In the genomic region with DNA sequence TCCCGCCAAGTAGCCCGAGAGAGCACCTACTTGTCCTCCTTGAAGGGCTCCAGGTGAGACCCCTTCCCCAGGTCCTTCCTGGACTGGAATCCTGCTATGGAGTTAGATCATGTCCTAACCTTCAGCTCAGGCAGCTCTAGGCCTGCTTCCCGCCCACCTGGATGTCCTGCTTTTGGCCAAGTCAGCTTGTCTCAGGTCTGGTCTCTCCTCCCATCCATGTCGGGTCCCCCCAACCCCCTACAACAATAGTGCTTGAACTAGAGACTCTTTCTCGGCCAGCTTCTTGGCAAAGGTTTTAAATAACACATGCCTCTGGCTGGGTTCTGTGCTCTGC, we compare ENCODE assay signal across 10 cellular contexts. TPM values are rescaled to one million over a fixed set of nuclear protein-coding genes. Genes with fewer than 3 reads are reported as not detected.
A peak's percentile ranks its signal among the peaks of the same experiment; 100 is the strongest.
DNase-seq lines count a peak whose midpoint lies in the region; ATAC-seq and TF ChIP-seq lines count a peak whose summit lies in the region.
"Had no signal": no experiment of that assay in that cellular context is flagged by ENCODE, and none has a peak within 500 bp of the region (broad histone marks: within the 10 kb centered on the region; RNA-seq: fewer than 3 reads in every experiment).

No MANE protein-coding gene starts in this region.

- TF ChIP-seq CTCF in HCT116 (IDR thresholded peaks at IDR 0.05 in 2 of 3, conservative IDR thresholded peaks at IDR 0.05 in 1 of 3; ENCODE audit: borderline replicate concordance in 1 of 3, insufficient read depth in 1 of 3, low read depth in 2 of 3, low read length in 2 of 3) (no peak), MM.1S (IDR thresholded peaks at IDR 0.05; ENCODE audit: low read length) (no peak)

- POLR2A ChIA-PET in HCT116 (lab: Charles Lee) = interaction anchor here (0.9 to 7.8 kb wide), 2 partner anchors 13 to 14 kb away, joined by 3 to 32 read pairs; partner anchors contain the start of gene NEMP1

- H3K27me3 ChIP-seq in HCT116 (ENCODE audit: insufficient read depth, low read length) (no peaks in the 10 kb centered on the region), MM.1S (replicated peaks; ENCODE audit: insufficient read depth, low read length) (no peaks in the 10 kb centered on the region)

- H3K4me1 ChIP-seq in HCT116 (ENCODE audit: control insufficient read depth in 1 of 2, insufficient read depth in 2 of 2, low read length in 2 of 2) (peaks cover 48 to 80% of the 10 kb centered on the region in 2 experiments), MM.1S (ENCODE audit: low read length) (no peaks in the 10 kb centered on the region)

- H3K4me3 ChIP-seq in HCT116 (replicated peaks in 1 of 2; ENCODE audit: low read depth in 1 of 2, low read length in 2 of 2) (no peak overlapping the region), MM.1S (ENCODE audit: low read length) (no peak overlapping the region)

- no peak for TF ChIP-seq RAD21 in HCT116 (IDR thresholded peaks at IDR 0.05; ENCODE audit: low read depth)

- CTCF ChIA-PET in HCT116 (lab: Charles Lee) = interaction anchor here (0.9 to 1.7 kb wide), 5 partner anchors 13 to 35 kb away, joined by 3 to 5 read pairs (median 5); partner anchors contain the start of genes NEMP1 and STAT6

- peaks cover 38% of the 10 kb centered on the region for H3K79me2 ChIP-seq in HCT116 (ENCODE audit: insufficient read depth, low read length)
- no peaks in the 10 kb centered on the region for H3K79me2 ChIP-seq in MM.1S (ENCODE audit: low read length)

- peaks cover 10% of the 10 kb centered on the region for H3F3A ChIP-seq in MM.1S (ENCODE audit: insufficient read depth, low read length)

- no peak for ATAC-seq in HCT116
- ATAC-seq in activated T-helper 17 cell treated with anti-CD3 and anti-CD28 coated beads, Interleukin-2, amount 50 U/mL, for 72 hours (replicated peaks) = no peak
- ATAC-seq in stimulated activated effector memory CD8-positive, alpha-beta T cell treated with anti-CD3 and anti-CD28 coated beads, Interleukin-12 subunit alpha, Interleukin-12 subunit beta, amount 100 ng/mL, for 72 hours = no peak

- DNase-seq in HCT116 (ENCODE audit: low read depth, low spot score) = no peak
- peak; percentile 2 for DNase-seq in germinal center (ENCODE audit: low spot score)
- no peak for DNase-seq in stimulated activated effector memory CD8-positive, alpha-beta T cell treated with anti-CD3 and anti-CD28 coated beads, Interleukin-12 subunit alpha, Interleukin-12 subunit beta, amount 100 ng/mL, for 72 hours (ENCODE audit: low spot score in 2 of 2)
- DNase-seq in MM.1S = no peak
- no peak for DNase-seq in NCI-H2029 (lab: John Stamatoyannopoulos, UW)
- no peak for DNase-seq in NCI-H2227 treated with DMSO at 0.1 percent for 48 hours (lab: John Stamatoyannopoulos, UW)
- no peak for DNase-seq in D341Med (ENCODE audit: low spot score)

- H3K4me3 Mint-ChIP-seq in activated T-helper 17 cell treated with anti-CD3 and anti-CD28 coated beads, Interleukin-2, amount 50 U/mL, for 72 hours = peak overlapping the region; percentile 97
- H3K4me3 Mint-ChIP-seq in stimulated activated effector memory CD8-positive, alpha-beta T cell treated with anti-CD3 and anti-CD28 coated beads, Interleukin-12 subunit alpha, Interleukin-12 subunit beta, amount 100 ng/mL, for 72 hours = peak overlapping the region; percentile 71

- no peaks in the 10 kb centered on the region for H3K9me3 ChIP-seq in HCT116 (ENCODE audit: control insufficient read depth in 1 of 2, insufficient read depth in 1 of 2, low read depth in 1 of 2, low read length in 2 of 2)
- no peaks in the 10 kb centered on the region for H3K9me3 ChIP-seq in MM.1S (replicated peaks; ENCODE audit: insufficient read depth, low read length)

- RAD21 ChIA-PET in HCT116 (lab: Charles Lee; ENCODE audit: low non-redundant PET in 1 of 2, low total read pairs in 2 of 2, uncharacterized antibody in 2 of 2, unreplicated experiment in 2 of 2) = interaction anchor here in 1 of 2 experiments (1.6 kb wide), 1 partner anchor 19 kb away, joined by 4 read pairs; the partner anchor contains the start of gene STAT6

- intact Hi-C loops in HCT116 (cut with micrococcal nuclease) = no loop called here

- peak overlapping the region; percentile 93 for H3K27ac Mint-ChIP-seq in activated T-helper 17 cell treated with anti-CD3 and anti-CD28 coated beads, Interleukin-2, amount 50 U/mL, for 72 hours
- H3K27ac Mint-ChIP-seq in stimulated activated effector memory CD8-positive, alpha-beta T cell treated with anti-CD3 and anti-CD28 coated beads, Interleukin-12 subunit alpha, Interleukin-12 subunit beta, amount 100 ng/mL, for 72 hours = peak overlapping the region; percentile 94

- H2AFZ ChIP-seq in HCT116 (ENCODE audit: low read depth, low read length, poor library complexity, severe bottlenecking) (no peak overlapping the region), MM.1S (ENCODE audit: low read length) (no peak overlapping the region)

- no TSS peak for BruUV-seq in HCT116 (replicated peaks; lab: Mats Ljungman, UMichigan)

- peaks cover 38% of the 10 kb centered on the region for H3K4me1 Mint-ChIP-seq in activated T-helper 17 cell treated with anti-CD3 and anti-CD28 coated beads, Interleukin-2, amount 50 U/mL, for 72 hours
- peaks cover 82% of the 10 kb centered on the region for H3K4me1 Mint-ChIP-seq in stimulated activated effector memory CD8-positive, alpha-beta T cell treated with anti-CD3 and anti-CD28 coated beads, Interleukin-12 subunit alpha, Interleukin-12 subunit beta, amount 100 ng/mL, for 72 hours

- H3K9me3 Mint-ChIP-seq in activated T-helper 17 cell treated with anti-CD3 and anti-CD28 coated beads, Interleukin-2, amount 50 U/mL, for 72 hours = no peaks in the 10 kb centered on the region
- no peaks in the 10 kb centered on the region for H3K9me3 Mint-ChIP-seq in stimulated activated effector memory CD8-positive, alpha-beta T cell treated with anti-CD3 and anti-CD28 coated beads, Interleukin-12 subunit alpha, Interleukin-12 subunit beta, amount 100 ng/mL, for 72 hours

- H3K9me2 ChIP-seq in HCT116 (ENCODE audit: insufficient read depth) (no peaks in the 10 kb centered on the region), MM.1S (replicated peaks; ENCODE audit: insufficient read depth, low read length) (no peaks in the 10 kb centered on the region)

- H3K27ac ChIP-seq in HCT116 (ENCODE audit: low read depth, low read length) (peak overlapping the region; percentile 51), MM.1S (ENCODE audit: low read length) (no peak overlapping the region)

- H4K20me1 ChIP-seq in HCT116 (ENCODE audit: insufficient read depth) (no peaks in the 10 kb centered on the region), MM.1S (ENCODE audit: insufficient read depth, low read length) (no peaks in the 10 kb centered on the region)

- no peak for TF ChIP-seq POLR2A in HCT116 (IDR thresholded peaks at IDR 0.05; ENCODE audit: borderline replicate concordance, extremely low read depth, insufficient read depth, insufficient read length)

- H3K9ac ChIP-seq in HCT116 (ENCODE audit: low read length) = no peak overlapping the region
- H3K9ac ChIP-seq in MM.1S (ENCODE audit: low read length) = no peak overlapping the region

- H3K4me2 ChIP-seq in HCT116 (ENCODE audit: low read length) (peak overlapping the region; percentile 60), MM.1S (ENCODE audit: low read depth, low read length) (no peak overlapping the region)

- peaks cover 20 to 35% of the 10 kb centered on the region in 2 experiments; a peak in 3 of 4 replicates for H3K36me3 ChIP-seq in HCT116 (ENCODE audit: control insufficient read depth in 1 of 2, insufficient read depth in 2 of 2, low read length in 2 of 2)
- H3K36me3 ChIP-seq in MM.1S (replicated peaks; ENCODE audit: insufficient read depth, low read length) = no peaks in the 10 kb centered on the region

- no peaks in the 10 kb centered on the region for H3K27me3 Mint-ChIP-seq in activated T-helper 17 cell treated with anti-CD3 and anti-CD28 coated beads, Interleukin-2, amount 50 U/mL, for 72 hours

- peaks cover 94% of the 10 kb centered on the region for H3K36me3 Mint-ChIP-seq in activated T-helper 17 cell treated with anti-CD3 and anti-CD28 coated beads, Interleukin-2, amount 50 U/mL, for 72 hours (ENCODE audit: low read depth)
- H3K36me3 Mint-ChIP-seq in stimulated activated effector memory CD8-positive, alpha-beta T cell treated with anti-CD3 and anti-CD28 coated beads, Interleukin-12 subunit alpha, Interleukin-12 subunit beta, amount 100 ng/mL, for 72 hours = peaks cover 95% of the 10 kb centered on the region

RNA-seq across cellular contexts. Expression of gene NAB2, which starts 3.6 kb away (rescaled TPM):
- 77.1 TPM for total RNA-seq in HCT116 (2021; ENCODE audit: unreplicated experiment)
- polyA plus RNA-seq in HCT116 (2012) = 59.6 and 68.8 TPM in 2 replicates
- 10 to 100 TPM; 20.6 to 61.4 TPM for total RNA-seq in activated T-helper 17 cell treated with anti-CD3 and anti-CD28 coated beads, Interleukin-2, amount 50 U/mL, for 72 hours

RNA-seq across cellular contexts. Expression of gene NEMP1, which starts 13.9 kb away (rescaled TPM):
- total RNA-seq in HCT116 (2021; ENCODE audit: unreplicated experiment) = 35.2 TPM
- 9.0 and 12.3 TPM in 2 replicates for polyA plus RNA-seq in HCT116 (2012)
- total RNA-seq in activated T-helper 17 cell treated with anti-CD3 and anti-CD28 coated beads, Interleukin-2, amount 50 U/mL, for 72 hours = 100 to 1,000 TPM in 1 of 2 donors, 10 to 100 TPM in 1; 62.3 to 117 TPM

RNA-seq across cellular contexts. Expression of gene STAT6, which starts 18.7 kb away (rescaled TPM):
- total RNA-seq in HCT116 (2021; ENCODE audit: unreplicated experiment) = 78.5 TPM
- polyA plus RNA-seq in HCT116 (2012) = 53.3 and 55.0 TPM in 2 replicates
- total RNA-seq in activated T-helper 17 cell treated with anti-CD3 and anti-CD28 coated beads, Interleukin-2, amount 50 U/mL, for 72 hours = 100 to 1,000 TPM; 177 to 332 TPM

RNA-seq across cellular contexts. Expression of gene LRP1, which starts 35.8 kb away (rescaled TPM):
- total RNA-seq in HCT116 (2021; ENCODE audit: unreplicated experiment) = 12.0 TPM
- polyA plus RNA-seq in HCT116 (2012) = 9.3 and 14.6 TPM in 2 replicates
- total RNA-seq in activated T-helper 17 cell treated with anti-CD3 and anti-CD28 coated beads, Interleukin-2, amount 50 U/mL, for 72 hours = 10 to 100 TPM in 1 of 2 donors, 1 to 10 TPM in 1; 2.4 to 20.2 TPM

RNA-seq across cellular contexts. Expression of gene MYO1A, which starts 42.6 kb away (rescaled TPM):
- 0.76 TPM for total RNA-seq in HCT116 (2021; ENCODE audit: unreplicated experiment)
- polyA plus RNA-seq in HCT116 (2012) = 0.49 and 0.69 TPM in 2 replicates
- 1 to 10 TPM; 2.1 to 5.1 TPM for total RNA-seq in activated T-helper 17 cell treated with anti-CD3 and anti-CD28 coated beads, Interleukin-2, amount 50 U/mL, for 72 hours
- total RNA-seq: kidney epithelial cell, RPMI7951 had no signal
